Comparison of ENCODE assay signal across 8 cellular contexts in genomic region chr11:6319879-6320410, GRCh38. TPM values are rescaled to one million over a fixed set of nuclear protein-coding genes. Genes with fewer than 3 reads are reported as not detected.
DNase-seq lines count a peak whose midpoint lies in the region; ATAC-seq and TF ChIP-seq lines count a peak whose summit lies in the region.

No MANE protein-coding gene starts in this region.

- H3K4me3 ChIP-seq in AG04449 (ENCODE audit: low read depth, low read length) (peak overlapping the region; percentile 75), heart right ventricle (peak overlapping the region; percentile 54 to 79 (median 66)), retinal pigment epithelial cell (ENCODE audit: low read length) (peak overlapping the region; percentile 47), HAP-1 (no peak overlapping the region)

- in situ Hi-C loops in HAP-1 (cut with MboI; ENCODE audit: low sequenced_read_pairs) = no loop called here

- 1 to 23% (median 1%) methylated on average over 25 to 40 of the region's 40 CpGs for WGBS in adipose tissue, 3 donors
- 0 to 1% methylated on average over 24 to 40 of the region's 40 CpGs for WGBS in heart right ventricle, 2 donors

- H3K4me1 ChIP-seq in heart right ventricle (peaks cover 6 to 71% (median 49%) of the 10 kb centered on the region in 9 donors), HAP-1 (no peaks in the 10 kb centered on the region)

- ATAC-seq in GM19023 (IDR thresholded peaks at IDR 0.05; ENCODE audit: unreplicated experiment) (peak; percentile 37), HG03457 (IDR thresholded peaks at IDR 0.05; ENCODE audit: unreplicated experiment) (peak; percentile 28), heart right ventricle (peak; percentile 90 to 98 (median 94)), HG03571 (IDR thresholded peaks at IDR 0.05; ENCODE audit: unreplicated experiment) (no peak)

- H3K9me3 ChIP-seq in heart right ventricle (no peaks in the 10 kb centered on the region), HAP-1 (no peaks in the 10 kb centered on the region)

- peak overlapping the region; percentile 83 for H3K27ac ChIP-seq in adipose tissue (ENCODE audit: low read depth, low read length)
- H3K27ac ChIP-seq in heart right ventricle = peak overlapping the region; percentile 97 to 100 (median 99)

- no peak for TF ChIP-seq CTCF in AG04449 (IDR thresholded peaks at IDR 0.05; ENCODE audit: insufficient read depth, low read length, missing control alignments)
- TF ChIP-seq CTCF in heart right ventricle (IDR thresholded peaks at IDR 0.05) = no peak
- TF ChIP-seq CTCF in retinal pigment epithelial cell (conservative IDR thresholded peaks at IDR 0.05; ENCODE audit: low read depth, low read length) = no peak

- H3K36me3 ChIP-seq in heart right ventricle = peaks cover 0 to 3% (median 0%) of the 10 kb centered on the region in 9 donors
- no peaks in the 10 kb centered on the region for H3K36me3 ChIP-seq in HAP-1 (replicated peaks)

- intact Hi-C loops in heart right ventricle (cut with DNase I) = loop anchor here in 9 of 10 donors (2.0 to 10.0 kb wide), 8 partner anchors 32 to 298 kb away; partner anchors contain the start of genes FHIP1B (in 3 of the 9) and CNGA4 (in 1 of the 9)

- DNase-seq in AG04449 (ENCODE audit: low read depth, low spot score) (no peak), heart right ventricle (peak; percentile 92 to 95), retinal pigment epithelial cell (ENCODE audit: low read depth) (no peak), HAP-1 (ENCODE audit: low spot score in 2 of 2) (no peak)

- POLR2A ChIA-PET in AG04449 (lab: Yijun Ruan, JAX) = interaction anchor here (0.7 to 2.0 kb wide), 16 partner anchors 8 to 154 kb away, joined by 3 to 6 read pairs (median 4); partner anchors contain the start of genes APBB1, FHIP1B, SMPD1 and TRIM3

- peaks cover 0 to 26% (median 0%) of the 10 kb centered on the region in 7 donors for H3K27me3 ChIP-seq in heart right ventricle
- H3K27me3 ChIP-seq in HAP-1 (ENCODE audit: low read depth) = peaks cover 16% of the 10 kb centered on the region

- CTCF ChIA-PET in AG04449 (lab: Yijun Ruan, JAX) = interaction anchor here (0.8 to 13.4 kb wide), 7 partner anchors 17 to 70 kb away, joined by 3 to 180 read pairs (median 92); partner anchors contain the start of gene SMPD1

RNA-seq across cellular contexts. Expression of gene CAVIN3, which starts 0.4 kb away (rescaled TPM):
- 10 to 100 TPM; 19.8 to 94.6 (median 78.6) TPM for polyA plus RNA-seq in adipose tissue
- 100 to 1,000 TPM in 1 of 10 donors, 10 to 100 TPM in 9; 39.3 to 117 (median 46.0) TPM for total RNA-seq in heart right ventricle
- polyA plus RNA-seq in heart right ventricle = 100 to 1,000 TPM; 150 to 186 TPM

Comparison
In these comparisons a context has a peak if more than half of its experiments do, and no peak if none do; other contexts are left out.
1. DNase-seq: peak in heart right ventricle (2 of 2); none in AG04449 (single experiment), retinal pigment epithelial cell (single experiment) and HAP-1 (0 of 2).